Comparison of ENCODE assay signal across 1 cellular context in genomic region chr3:187210555-187211327, GRCh38.
TF ChIP-seq lines count a peak whose summit lies in the region.

No MANE protein-coding gene starts in this region.

TF ChIP-seq in K562, 482 proteins besides CTCF, POLR2A, EP300 and RAD21 (continued from another document and continues in another):
- TF ChIP-seq RERE (CRISPR knock-in tag; IDR thresholded peaks at IDR 0.05; ENCODE audit: borderline replicate concordance) = no peak
- TF ChIP-seq MNT (conservative IDR thresholded peaks at IDR 0.05) = no peak
- TF ChIP-seq ATF6 (CRISPR knock-in tag; IDR thresholded peaks at IDR 0.05) = no peak
- TF ChIP-seq DPF2 (IDR thresholded peaks at IDR 0.05) = peak; percentile 64
- peak; percentile 59; the same call in 1 of the 2 replicates for TF ChIP-seq FOXJ2 (tag; IDR thresholded peaks at IDR 0.05)
- TF ChIP-seq SIN3A (IDR thresholded peaks at IDR 0.05; ENCODE audit: borderline replicate concordance in 2 of 2, control insufficient read depth in 1 of 2, low read depth in 2 of 2, low read length in 2 of 2) = no peak
- TF ChIP-seq NFXL1 (CRISPR knock-in tag; IDR thresholded peaks at IDR 0.05) = no peak
- TF ChIP-seq NFIC (IDR thresholded peaks at IDR 0.05) = peak; percentile 28; the same call in 1 of the 2 replicates
- peak; percentile 14; the same call in 1 of the 2 replicates for TF ChIP-seq CXXC5 (CRISPR knock-in tag; IDR thresholded peaks at IDR 0.05)
- TF ChIP-seq ZNF764 (CRISPR knock-in tag; IDR thresholded peaks at IDR 0.05; ENCODE audit: low read depth) = no peak
- no peak for TF ChIP-seq ZNF586 (CRISPR knock-in tag; conservative IDR thresholded peaks at IDR 0.05)
- no peak for TF ChIP-seq SRSF9 (IDR thresholded peaks at IDR 0.05; ENCODE audit: borderline replicate concordance, low read depth, low read length)
- TF ChIP-seq ZNF197 (CRISPR knock-in tag; IDR thresholded peaks at IDR 0.05; ENCODE audit: low read depth) = 0 out of 2 replicates have a peak, but pooled peaks have one; percentile 60
- TF ChIP-seq ZNF57 (CRISPR knock-in tag; IDR thresholded peaks at IDR 0.05) = no peak
- no peak for TF ChIP-seq RBBP5 (IDR thresholded peaks at IDR 0.05; ENCODE audit: borderline replicate concordance, insufficient read depth, low read length, poor library complexity, severe bottlenecking)
- peak; percentile 82 for TF ChIP-seq CBFA2T2 (conservative IDR thresholded peaks at IDR 0.05)
- TF ChIP-seq JUND (IDR thresholded peaks at IDR 0.05; ENCODE audit: borderline replicate concordance, low read depth, low read length) = no peak; the same call in 1 of the 2 replicates
- 0 out of 3 replicates have a peak, but pooled peaks have one; percentile 29 for TF ChIP-seq JUND (tag; IDR thresholded peaks at IDR 0.05; ENCODE audit: borderline replicate concordance, low read depth, low read length)
- no peak for TF ChIP-seq XRCC3 (IDR thresholded peaks at IDR 0.05)
- TF ChIP-seq HDAC2 (IDR thresholded peaks at IDR 0.05) = peak; percentile 65; the same call in 1 of the 2 replicates
- TF ChIP-seq ZNF644 (tag; IDR thresholded peaks at IDR 0.05; ENCODE audit: low read depth) = peak; percentile 65; the same call in 1 of the 2 replicates
- peak; percentile 93 for TF ChIP-seq TEAD4 (IDR thresholded peaks at IDR 0.05; ENCODE audit: low read length)
- TF ChIP-seq TEAD4 (CRISPR knock-in tag; IDR thresholded peaks at IDR 0.05; ENCODE audit: borderline replicate concordance) = no peak
- TF ChIP-seq HCFC1 (IDR thresholded peaks at IDR 0.05; ENCODE audit: low read depth, low read length) = no peak
- TF ChIP-seq TBL1XR1 (IDR thresholded peaks at IDR 0.05; ENCODE audit: low read length in 2 of 2) = peak in 1 of 2 experiments; percentile 30; a peak in 1 of 4 replicates
- no peak for TF ChIP-seq OTX1 (CRISPR knock-in tag; IDR thresholded peaks at IDR 0.05)
- no peak for TF ChIP-seq NFATC3 (IDR thresholded peaks at IDR 0.05)
- TF ChIP-seq TRIM24 (IDR thresholded peaks at IDR 0.05) = peak in 1 of 2 experiments; percentile 46; a peak in 1 of 4 replicates
- TF ChIP-seq ESRRA (IDR thresholded peaks at IDR 0.05; ENCODE audit: borderline replicate concordance, low read depth) = peak; percentile 87
- peak in 1 of 2 experiments; percentile 52; a peak in 1 of 4 replicates for TF ChIP-seq ZNF639 (CRISPR knock-in tag; conservative IDR thresholded peaks at IDR 0.05 in 1 of 2, IDR thresholded peaks at IDR 0.05 in 1 of 2)
- TF ChIP-seq NFRKB (IDR thresholded peaks at IDR 0.05; ENCODE audit: low read depth) = no peak
- TF ChIP-seq SRSF7 (optimal IDR thresholded peaks at IDR 0.05; ENCODE audit: low read depth, low read length) = no peak
- peak; percentile 24; the same call in 1 of the 2 replicates for TF ChIP-seq NR2C1 (IDR thresholded peaks at IDR 0.05)
- peak; percentile 81 for TF ChIP-seq NR2C1 (tag; IDR thresholded peaks at IDR 0.05)
- no peak for TF ChIP-seq SNAPC5 (CRISPR knock-in tag; IDR thresholded peaks at IDR 0.05)
- TF ChIP-seq TCF3 (CRISPR knock-in tag; IDR thresholded peaks at IDR 0.05) = peak; percentile 78
- TF ChIP-seq KDM5B (IDR thresholded peaks at IDR 0.05; ENCODE audit: insufficient replicate concordance, low read depth, low read length) = no peak
- TF ChIP-seq FOSL1 (tag; conservative IDR thresholded peaks at IDR 0.05) = peak; percentile 70
- TF ChIP-seq SNRNP70 (optimal IDR thresholded peaks at IDR 0.05; ENCODE audit: low read depth, low read length) = no peak
- peak; percentile 78; the same call in 1 of the 2 replicates for TF ChIP-seq SMARCE1 (IDR thresholded peaks at IDR 0.05)
- TF ChIP-seq ARID3B (CRISPR knock-in tag; IDR thresholded peaks at IDR 0.05; ENCODE audit: borderline replicate concordance) = no peak
- peak; percentile 78; the same call in 1 of the 2 replicates for TF ChIP-seq SOX6 (IDR thresholded peaks at IDR 0.05)
- TF ChIP-seq BCLAF1 (IDR thresholded peaks at IDR 0.05; ENCODE audit: borderline replicate concordance in 1 of 2, control insufficient read depth in 1 of 2, low read depth in 2 of 2, low read length in 1 of 2) = no peak
- TF ChIP-seq ARNT (IDR thresholded peaks at IDR 0.05) = no peak
- TF ChIP-seq ZNF146 (CRISPR knock-in tag; IDR thresholded peaks at IDR 0.05; ENCODE audit: unreplicated experiment) = no peak
- TF ChIP-seq KDM2B (CRISPR knock-in tag; IDR thresholded peaks at IDR 0.05) = no peak
- no peak for TF ChIP-seq NR0B1 (IDR thresholded peaks at IDR 0.05; ENCODE audit: partially characterized antibody)
